Comparison of ENCODE assay signal across 1 cellular context in genomic region chr2:235549735-235550377, GRCh38.
TF ChIP-seq lines count a peak whose summit lies in the region.

No MANE protein-coding gene starts in this region.

TF ChIP-seq in H1, 55 proteins besides CTCF, POLR2A, EP300 and RAD21:
- no peak for TF ChIP-seq GTF2F1 (IDR thresholded peaks at IDR 0.05; ENCODE audit: borderline replicate concordance, low read depth, low read length)
- TF ChIP-seq CHD7 (IDR thresholded peaks at IDR 0.05; ENCODE audit: insufficient replicate concordance, low read length) = no peak
